ENCODE assay signal across 24 cellular contexts in the genomic region with DNA sequence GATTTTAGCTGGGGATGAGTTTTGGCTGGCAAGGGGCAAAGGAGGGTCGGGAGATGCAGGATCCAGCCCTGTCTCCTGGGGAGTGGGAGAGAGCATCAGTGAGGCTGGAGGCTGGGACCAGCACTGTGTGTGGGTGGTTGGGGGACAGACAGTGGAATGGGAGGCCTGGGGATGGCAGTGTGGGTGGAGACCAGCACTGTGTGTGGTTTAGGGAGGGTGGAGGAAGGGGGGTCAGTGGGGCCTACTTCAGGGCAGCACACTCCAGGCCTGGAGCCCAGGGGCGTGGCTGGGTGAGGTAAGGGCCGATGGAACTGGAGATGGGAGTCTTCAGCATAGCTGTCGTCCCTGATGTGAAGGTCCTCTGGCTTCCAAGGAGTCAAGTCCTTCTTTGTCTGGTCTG. TPM values are rescaled to one million over a fixed set of nuclear protein-coding genes. Genes with fewer than 3 reads are reported as not detected.
DNase-seq lines count a peak whose midpoint lies in the region; ATAC-seq and TF ChIP-seq lines count a peak whose summit lies in the region.
"Had no signal": no experiment of that assay in that cellular context is flagged by ENCODE, and none has a peak within 500 bp of the region (broad histone marks: within the 10 kb centered on the region; RNA-seq: fewer than 3 reads in every experiment).

No MANE protein-coding gene starts in this region.

- 58 to 68% (median 67%) methylated on average over 4 of the region's 4 CpGs for WGBS in psoas muscle, 3 donors

- peaks cover 35% of the 10 kb centered on the region for H3K27me3 Mint-ChIP-seq in GM23338 (ENCODE audit: insufficient read depth, low read depth, poor library complexity)

- DNase-seq in GM23338 (ENCODE audit: low spot score) (no peak), RPMI7951 (ENCODE audit: low read depth) (peak; percentile 42), left ventricle myocardium inferior (no peak), psoas muscle (peak; percentile 54 to 71), SHP77 treated with DMSO at 0.1 percent for 48 hours (lab: John Stamatoyannopoulos, UW) (no peak), NCI-H748 (lab: John Stamatoyannopoulos, UW; ENCODE audit: unreplicated experiment) (no peak)
- DNase-seq in activated CD4-positive, alpha-beta T cell treated with anti-CD3 and anti-CD28 coated beads, Interleukin-2, amount 50 U/mL, for 1 hour: no peak
- DNase-seq: activated CD4-positive, alpha-beta T cell treated with anti-CD3 and anti-CD28 coated beads for 4 hours; activated naive CD8-positive, alpha-beta T cell treated with anti-CD3 and anti-CD28 coated beads, Interleukin-2, amount 10 ng/mL, durations not matched to agents 7 days and 5 days; CD4-positive, alpha-beta memory T cell; DMS53; heart right ventricle; Karpas-422; NCI-H1105; NCI-H2081; NCI-H524; RPMI8226; stimulated activated naive CD4-positive, alpha-beta T cell; transverse colon had no signal

- no peaks in the 10 kb centered on the region for H3K36me3 Mint-ChIP-seq in GM23338 (ENCODE audit: low read depth)
- H3K36me3 Mint-ChIP-seq: activated naive CD8-positive, alpha-beta T cell treated with anti-CD3 and anti-CD28 coated beads, Interleukin-2, amount 10 ng/mL, durations not matched to agents 7 days and 5 days; CD4-positive, alpha-beta memory T cell had no signal

- intact Hi-C loops in left ventricle myocardium inferior (cut with micrococcal nuclease) (no loop called here), psoas muscle (cut with DNase I) (no loop called here)

- H3K27me3 ChIP-seq in GM23338 (ENCODE audit: insufficient read depth): no peaks in the 10 kb centered on the region
- H3K27me3 ChIP-seq in left ventricle myocardium inferior (ENCODE audit: low read depth): peaks cover 71% of the 10 kb centered on the region
- H3K27me3 ChIP-seq in psoas muscle (ENCODE audit: insufficient read depth in 3 of 3, low read length in 2 of 3): peaks cover 0 to 5% (median 0%) of the 10 kb centered on the region in 3 donors
- H3K27me3 ChIP-seq: transverse colon had no signal

- H3K4me3 ChIP-seq in GM23338 (no peak overlapping the region), left ventricle myocardium inferior (no peak overlapping the region), psoas muscle (no peak overlapping the region)
- H3K4me3 ChIP-seq: heart right ventricle, transverse colon had no signal

- H3K9me2 ChIP-seq in GM23338 (ENCODE audit: insufficient read depth): peaks cover 11% of the 10 kb centered on the region

- H4K20me1 ChIP-seq in GM23338 (replicated peaks; ENCODE audit: insufficient read depth): no peaks in the 10 kb centered on the region

- H2AFZ ChIP-seq in GM23338: no peak overlapping the region

- H3K4me1 ChIP-seq in GM23338 (ENCODE audit: insufficient read depth) (peaks cover 27% of the 10 kb centered on the region), left ventricle myocardium inferior (peaks cover 16% of the 10 kb centered on the region), psoas muscle (no peaks in the 10 kb centered on the region)
- H3K4me1 ChIP-seq: transverse colon had no signal

- TF ChIP-seq CTCF in GM23338 (conservative IDR thresholded peaks at IDR 0.05; ENCODE audit: low read depth in 2 of 2) (no peak), left ventricle myocardium inferior (IDR thresholded peaks at IDR 0.05; ENCODE audit: borderline replicate concordance) (no peak), psoas muscle (IDR thresholded peaks at IDR 0.05) (no peak)

- ATAC-seq in GM23338 (peak; percentile 27; the same call in 2 of the 3 replicates), psoas muscle (no peak), HG03378 (IDR thresholded peaks at IDR 0.05; ENCODE audit: unreplicated experiment) (no peak)
- ATAC-seq: activated T-helper 17 cell treated with anti-CD3 and anti-CD28 coated beads, Interleukin-2, amount 50 U/mL, for 72 hours had no signal

- H3K9me3 ChIP-seq in left ventricle myocardium inferior (replicated peaks) (no peaks in the 10 kb centered on the region), psoas muscle (no peaks in the 10 kb centered on the region)
- H3K9me3 ChIP-seq: heart right ventricle, transverse colon had no signal

- no peak overlapping the region for H3K4me3 Mint-ChIP-seq in GM23338
- H3K4me3 Mint-ChIP-seq: activated naive CD8-positive, alpha-beta T cell treated with anti-CD3 and anti-CD28 coated beads, Interleukin-2, amount 10 ng/mL, durations not matched to agents 7 days and 5 days; activated T-helper 17 cell treated with anti-CD3 and anti-CD28 coated beads, Interleukin-2, amount 50 U/mL, for 72 hours had no signal

- H3K9me3 Mint-ChIP-seq in GM23338: no peaks in the 10 kb centered on the region; the same call in 2 of the 3 replicates
- H3K9me3 Mint-ChIP-seq: activated naive CD8-positive, alpha-beta T cell treated with anti-CD3 and anti-CD28 coated beads, Interleukin-2, amount 10 ng/mL, durations not matched to agents 7 days and 5 days; activated T-helper 17 cell treated with anti-CD3 and anti-CD28 coated beads, Interleukin-2, amount 50 U/mL, for 72 hours had no signal

- H3F3A ChIP-seq in GM23338 (replicated peaks; ENCODE audit: low read depth): no peaks in the 10 kb centered on the region

- H3K27ac Mint-ChIP-seq in GM23338: no peak overlapping the region
- H3K27ac Mint-ChIP-seq: activated naive CD8-positive, alpha-beta T cell treated with anti-CD3 and anti-CD28 coated beads, Interleukin-2, amount 10 ng/mL, durations not matched to agents 7 days and 5 days; activated T-helper 17 cell treated with anti-CD3 and anti-CD28 coated beads, Interleukin-2, amount 50 U/mL, for 72 hours; CD4-positive, alpha-beta memory T cell had no signal

- H3K27ac ChIP-seq in GM23338 (ENCODE audit: low read depth) (no peak overlapping the region), left ventricle myocardium inferior (replicated peaks) (peak overlapping the region; percentile 11), psoas muscle (no peak overlapping the region)
- H3K27ac ChIP-seq: heart right ventricle, transverse colon had no signal

- no peaks in the 10 kb centered on the region for H3K79me2 ChIP-seq in GM23338 (replicated peaks; ENCODE audit: insufficient read depth)

- peaks cover 31% of the 10 kb centered on the region for H3K4me1 Mint-ChIP-seq in GM23338
- H3K4me1 Mint-ChIP-seq: activated naive CD8-positive, alpha-beta T cell treated with anti-CD3 and anti-CD28 coated beads, Interleukin-2, amount 10 ng/mL, durations not matched to agents 7 days and 5 days; activated T-helper 17 cell treated with anti-CD3 and anti-CD28 coated beads, Interleukin-2, amount 50 U/mL, for 72 hours; CD4-positive, alpha-beta memory T cell had no signal

- H3K36me3 ChIP-seq in GM23338 (ENCODE audit: insufficient read depth): no peaks in the 10 kb centered on the region
- no peaks in the 10 kb centered on the region for H3K36me3 ChIP-seq in left ventricle myocardium inferior
- H3K36me3 ChIP-seq in psoas muscle (ENCODE audit: insufficient read depth in 1 of 2, low read depth in 1 of 2): no peaks in the 10 kb centered on the region
- H3K36me3 ChIP-seq: heart right ventricle, transverse colon had no signal

- no peak overlapping the region for H3K4me2 ChIP-seq in GM23338

RNA-seq across cellular contexts. Expression of gene KCNK17, which starts 18.7 kb away (rescaled TPM):
- 3.1 and 3.2 TPM in 2 replicates for total RNA-seq in GM23338 (2014; rRNA removed; shearing (Covaris generic))
- polyA plus RNA-seq in GM23338 (2016; fragmentation: Nextera tagmentation; extraction: Ambion mirVana) (1.2 and 2.2 TPM in 2 replicates), psoas muscle (under 1 TPM in 1 of 3 donors, not detected in 2; 0.04 TPM)
- not detected in 2 replicates for total RNA-seq in RPMI7951 (2014; rRNA removed; shearing (Covaris generic))
- total RNA-seq in left ventricle myocardium inferior (0.52 TPM), psoas muscle (not detected)
- total RNA-seq: activated naive CD8-positive, alpha-beta T cell treated with anti-CD3 and anti-CD28 coated beads, Interleukin-2, amount 10 ng/mL, durations not matched to agents 7 days and 5 days; activated T-helper 17 cell treated with anti-CD3 and anti-CD28 coated beads, Interleukin-2, amount 50 U/mL, for 72 hours; CD4-positive, alpha-beta memory T cell; lung microvascular endothelial cell; myocyte; osteocyte had no signal
- polyA plus RNA-seq: CD4-positive, alpha-beta memory T cell had no signal

RNA-seq across cellular contexts. Expression of gene KCNK16, which starts 27.0 kb away (rescaled TPM):
- not detected in 2 replicates for total RNA-seq in GM23338 (2014; rRNA removed; shearing (Covaris generic))
- polyA plus RNA-seq in GM23338 (2016; fragmentation: Nextera tagmentation; extraction: Ambion mirVana) (not detected in 2 replicates), psoas muscle (not detected)
- not detected in 2 replicates for total RNA-seq in RPMI7951 (2014; rRNA removed; shearing (Covaris generic))
- total RNA-seq in left ventricle myocardium inferior (not detected), psoas muscle (not detected)
- total RNA-seq: activated naive CD8-positive, alpha-beta T cell treated with anti-CD3 and anti-CD28 coated beads, Interleukin-2, amount 10 ng/mL, durations not matched to agents 7 days and 5 days; activated T-helper 17 cell treated with anti-CD3 and anti-CD28 coated beads, Interleukin-2, amount 50 U/mL, for 72 hours; CD4-positive, alpha-beta memory T cell; heart right ventricle; lung microvascular endothelial cell; myocyte; osteocyte; transverse colon had no signal
- polyA plus RNA-seq: CD4-positive, alpha-beta memory T cell; heart right ventricle had no signal

Comparison
In these comparisons a context has a peak if more than half of its experiments do, and no peak if none do; other contexts are left out.
1. DNase-seq: peak in RPMI7951 (single experiment) and psoas muscle (2 of 2); none in GM23338 (single experiment), left ventricle myocardium inferior (single experiment), SHP77 treated with DMSO at 0.1 percent for 48 hours (single experiment), activated CD4-positive, alpha-beta T cell treated with anti-CD3 and anti-CD28 coated beads, Interleukin-2, amount 50 U/mL, for 1 hour (single experiment) and NCI-H748 (single experiment).